8 cellular contexts compared by ENCODE assay signal in the genomic region with DNA sequence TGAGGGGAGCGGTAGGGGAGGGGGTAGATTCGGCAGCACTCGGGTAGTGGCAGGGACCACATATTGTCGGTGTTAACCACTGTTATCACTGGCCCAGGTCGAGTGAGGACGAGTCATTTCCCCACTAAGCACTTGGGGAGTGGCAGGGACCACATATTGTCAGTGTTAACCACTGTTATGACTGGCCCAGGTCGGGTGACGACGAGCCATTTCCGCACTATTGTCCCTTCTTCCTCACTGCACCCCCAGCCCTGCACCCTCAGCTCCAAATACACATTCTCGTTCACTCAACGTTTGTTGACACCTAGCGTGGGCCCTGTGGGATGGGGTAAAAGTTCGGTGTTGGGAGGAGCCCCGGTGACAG. TPM values are rescaled to one million over a fixed set of nuclear protein-coding genes. Genes with fewer than 3 reads are reported as not detected.
DNase-seq lines count a peak whose midpoint lies in the region; ATAC-seq and TF ChIP-seq lines count a peak whose summit lies in the region.

No MANE protein-coding gene starts in this region.

- peaks cover 10% of the 10 kb centered on the region for H3K36me3 ChIP-seq in left ventricle myocardium inferior

- intact Hi-C loops in left ventricle myocardium inferior (cut with micrococcal nuclease): no loop called here
- intact Hi-C loops in posterior vena cava (cut with DNase I): no loop called here

- H3K4me3 ChIP-seq in left ventricle myocardium inferior: peak overlapping the region; percentile 77

- H3K9me3 ChIP-seq in left ventricle myocardium inferior (replicated peaks): no peaks in the 10 kb centered on the region

- H3K27ac ChIP-seq in left ventricle myocardium inferior (replicated peaks): peak overlapping the region; percentile 93

- H3K4me1 ChIP-seq in left ventricle myocardium inferior: peaks cover 32% of the 10 kb centered on the region

- peak; percentile 1 for DNase-seq in EL
- DNase-seq in NAMALWA (ENCODE audit: low spot score): peak; percentile 25
- DNase-seq in activated effector memory CD4-positive, alpha-beta T cell treated with anti-CD3 and anti-CD28 coated beads, Interleukin-2, amount 50 U/mL, for 16 hours: peak; percentile 90
- DNase-seq in left ventricle myocardium inferior: no peak
- peak; percentile 54 to 69 (median 55) for DNase-seq in stimulated activated CD4-positive, alpha-beta T cell treated with anti-CD3 and anti-CD28 coated beads, Interleukin-12 subunit alpha, Interleukin-12 subunit beta, amount 100 ng/mL, for 48 hours (ENCODE audit: low read depth in 2 of 3, low spot score in 1 of 3)
- no peak for DNase-seq in posterior vena cava (ENCODE audit: low spot score)
- no peak for DNase-seq in NCI-H2196 treated with DMSO at 0.1 percent for 48 hours (lab: John Stamatoyannopoulos, UW; ENCODE audit: unreplicated experiment)

- TF ChIP-seq CTCF in left ventricle myocardium inferior (IDR thresholded peaks at IDR 0.05; ENCODE audit: borderline replicate concordance): no peak

- no peaks in the 10 kb centered on the region for H3K27me3 ChIP-seq in left ventricle myocardium inferior (ENCODE audit: low read depth)

- peak; percentile 46 for ATAC-seq in GM21825 (IDR thresholded peaks at IDR 0.05; ENCODE audit: unreplicated experiment)

RNA-seq across cellular contexts. Expression of a gene that starts 0.5 kb away (rescaled TPM):
- total RNA-seq in left ventricle myocardium inferior (15.0 TPM), posterior vena cava (10 to 100 TPM; 22.0 to 40.2 TPM)

RNA-seq across cellular contexts. Expression of a gene that starts 35.5 kb away (rescaled TPM):
- total RNA-seq in left ventricle myocardium inferior (25.0 TPM), posterior vena cava (10 to 100 TPM; 75.7 to 76.2 TPM)

RNA-seq across cellular contexts. Expression of a gene that starts 43.1 kb away (rescaled TPM):
- total RNA-seq in left ventricle myocardium inferior: not detected
- not detected for total RNA-seq in posterior vena cava

Comparison
In these comparisons a context has a peak if more than half of its experiments do, and no peak if none do; other contexts are left out.
1. DNase-seq: peak in EL (single experiment), NAMALWA (single experiment), activated effector memory CD4-positive, alpha-beta T cell treated with anti-CD3 and anti-CD28 coated beads, Interleukin-2, amount 50 U/mL, for 16 hours (single experiment) and stimulated activated CD4-positive, alpha-beta T cell treated with anti-CD3 and anti-CD28 coated beads, Interleukin-12 subunit alpha, Interleukin-12 subunit beta, amount 100 ng/mL, for 48 hours (3 of 3); none in left ventricle myocardium inferior (single experiment), posterior vena cava (single experiment) and NCI-H2196 treated with DMSO at 0.1 percent for 48 hours (single experiment).